Comparison of ENCODE assay signal across 8 cellular contexts in the genomic region with DNA sequence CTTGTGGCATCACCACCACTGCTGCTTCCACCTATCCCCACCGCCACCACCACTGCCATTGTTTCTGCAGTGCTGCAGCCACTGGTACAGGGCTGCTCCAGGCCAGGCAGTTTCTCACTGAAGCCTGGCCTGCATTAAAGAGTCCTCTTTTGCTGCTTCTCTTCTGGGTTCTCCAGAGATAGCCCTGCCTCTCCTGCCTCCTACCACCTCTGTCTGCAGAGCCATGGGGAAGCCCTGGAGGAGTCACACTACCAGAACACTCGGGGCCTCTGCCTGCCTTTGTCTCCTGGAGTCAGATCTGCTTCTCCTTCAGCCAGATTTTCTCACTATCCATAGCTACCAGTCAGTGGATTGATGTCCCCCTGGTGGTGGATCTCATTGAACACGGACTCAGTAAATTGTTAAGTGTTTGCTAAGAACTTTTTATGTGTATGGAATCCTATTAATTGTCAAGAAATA. TPM values are rescaled to one million over a fixed set of nuclear protein-coding genes. Genes with fewer than 3 reads are reported as not detected.
DNase-seq lines count a peak whose midpoint lies in the region; TF ChIP-seq lines count a peak whose summit lies in the region.

No MANE protein-coding gene starts in this region.

- intact Hi-C loops in CD14-positive monocyte (cut with micrococcal nuclease), result no loop called here
- intact Hi-C loops in activated CD4-positive, alpha-beta memory T cell treated with anti-CD3 and anti-CD28 coated beads for 36 hours (cut with micrococcal nuclease), result no loop called here

- CTCF ChIA-PET in activated CD4-positive, alpha-beta memory T cell treated with anti-CD3 and anti-CD28 coated beads for 36 hours (lab: Charles Lee), result no interaction called here

- DNase-seq in AG09319 (ENCODE audit: extremely low read depth, low read depth) (peak; percentile 45), HFFc6 (peak; percentile 48), SKM-1 treated with dmso at 0.1 percent for 144 hours (lab: John Stamatoyannopoulos, UW; ENCODE audit: unreplicated experiment) (peak; percentile 29), glutamatergic neuron (no peak), skeletal muscle cell (ENCODE audit: low read depth) (peak; percentile 44), CD14-positive monocyte (ENCODE audit: low spot score) (no peak), NCI-H2227 (lab: John Stamatoyannopoulos, UW; ENCODE audit: unreplicated experiment) (no peak)
- no peak for DNase-seq in activated CD4-positive, alpha-beta memory T cell treated with anti-CD3 and anti-CD28 coated beads for 36 hours

- H3K36me3 Mint-ChIP-seq in HFFc6 (ENCODE audit: low read depth), result peaks cover 68% of the 10 kb centered on the region
- H3K36me3 Mint-ChIP-seq in glutamatergic neuron (ENCODE audit: unreplicated experiment), result no peaks in the 10 kb centered on the region
- H3K36me3 Mint-ChIP-seq in CD14-positive monocyte, result no peaks in the 10 kb centered on the region
- H3K36me3 Mint-ChIP-seq in activated CD4-positive, alpha-beta memory T cell treated with anti-CD3 and anti-CD28 coated beads for 36 hours, result no peaks in the 10 kb centered on the region

- H3K9me3 Mint-ChIP-seq in HFFc6 (no peaks in the 10 kb centered on the region; the same call in 1 of the 2 replicates), glutamatergic neuron (ENCODE audit: unreplicated experiment) (no peaks in the 10 kb centered on the region), CD14-positive monocyte (peaks cover 0 to 8% (median 0%) of the 10 kb centered on the region in 7 donors)
- H3K9me3 Mint-ChIP-seq in activated CD4-positive, alpha-beta memory T cell treated with anti-CD3 and anti-CD28 coated beads for 36 hours, result peaks cover 7% of the 10 kb centered on the region

- H3K4me1 Mint-ChIP-seq in HFFc6 (ENCODE audit: low read depth), result peaks cover 86% of the 10 kb centered on the region
- H3K4me1 Mint-ChIP-seq in glutamatergic neuron (ENCODE audit: low read depth, unreplicated experiment), result no peaks in the 10 kb centered on the region
- H3K4me1 Mint-ChIP-seq in CD14-positive monocyte, result no peaks in the 10 kb centered on the region
- no peaks in the 10 kb centered on the region for H3K4me1 Mint-ChIP-seq in activated CD4-positive, alpha-beta memory T cell treated with anti-CD3 and anti-CD28 coated beads for 36 hours (ENCODE audit: low read depth)

- H3K27ac Mint-ChIP-seq in HFFc6, result peak overlapping the region; percentile 78
- H3K27ac Mint-ChIP-seq in glutamatergic neuron (ENCODE audit: unreplicated experiment), result peak overlapping the region; percentile 4
- no peak overlapping the region for H3K27ac Mint-ChIP-seq in CD14-positive monocyte
- H3K27ac Mint-ChIP-seq in activated CD4-positive, alpha-beta memory T cell treated with anti-CD3 and anti-CD28 coated beads for 36 hours, result no peak overlapping the region

- POLR2A ChIA-PET in activated CD4-positive, alpha-beta memory T cell treated with anti-CD3 and anti-CD28 coated beads for 36 hours (lab: Charles Lee), result no interaction called here

- H3K4me3 Mint-ChIP-seq in HFFc6 (peak overlapping the region; percentile 38), glutamatergic neuron (ENCODE audit: unreplicated experiment) (no peak overlapping the region), CD14-positive monocyte (no peak overlapping the region)
- no peak overlapping the region for H3K4me3 Mint-ChIP-seq in activated CD4-positive, alpha-beta memory T cell treated with anti-CD3 and anti-CD28 coated beads for 36 hours

- no peak overlapping the region for H3K4me3 ChIP-seq in skeletal muscle cell (ENCODE audit: low read depth, low read length)

- H3K27me3 Mint-ChIP-seq in HFFc6 (ENCODE audit: insufficient read depth) (peaks cover 8% of the 10 kb centered on the region), glutamatergic neuron (ENCODE audit: unreplicated experiment) (peaks cover 1% of the 10 kb centered on the region), CD14-positive monocyte (ENCODE audit: low read depth in 3 of 3) (peaks cover 2 to 4% (median 2%) of the 10 kb centered on the region in 3 donors)
- H3K27me3 Mint-ChIP-seq in activated CD4-positive, alpha-beta memory T cell treated with anti-CD3 and anti-CD28 coated beads for 36 hours, result peaks cover 13% of the 10 kb centered on the region

- TF ChIP-seq CTCF in AG09319 (IDR thresholded peaks at IDR 0.05; ENCODE audit: low read depth, low read length) (peak; percentile 66), HFFc6 (IDR thresholded peaks at IDR 0.05) (peak; percentile 80), glutamatergic neuron (IDR thresholded peaks at IDR 0.05; ENCODE audit: partially characterized antibody, unreplicated experiment) (peak; percentile 75), CD14-positive monocyte (IDR thresholded peaks at IDR 0.05) (no peak)

RNA-seq across cellular contexts. Expression of gene DDAH1, which starts 37.7 kb away (rescaled TPM):
- 100 to 1,000 TPM; 235 to 320 (median 277) TPM for total RNA-seq in HFFc6 (2021; fragmentation: NEBNext Ultra II Directional; extraction: Animal tissue kit (Norgen Biotek cat#: 25700))
- total RNA-seq in glutamatergic neuron (ENCODE audit: unreplicated experiment), result 5.4 TPM
- not detected for polyA plus RNA-seq in CD14-positive monocyte
- not detected for total RNA-seq in activated CD4-positive, alpha-beta memory T cell treated with anti-CD3 and anti-CD28 coated beads for 36 hours

Comparison
In these comparisons a context has a peak if more than half of its experiments do, and no peak if none do; other contexts are left out.
1. DNase-seq: peak in AG09319 (single experiment), HFFc6 (single experiment), SKM-1 treated with dmso at 0.1 percent for 144 hours (single experiment) and skeletal muscle cell (single experiment); none in glutamatergic neuron (single experiment), CD14-positive monocyte (single experiment), activated CD4-positive, alpha-beta memory T cell treated with anti-CD3 and anti-CD28 coated beads for 36 hours (single experiment) and NCI-H2227 (single experiment).
2. H3K27ac Mint-ChIP-seq: peak in HFFc6 (single experiment) and glutamatergic neuron (single experiment); none in CD14-positive monocyte (0 of 7) and activated CD4-positive, alpha-beta memory T cell treated with anti-CD3 and anti-CD28 coated beads for 36 hours (single experiment).
3. RNA of gene DDAH1, which starts 37.7 kb away (total RNA-seq): 235 to 320 TPM in HFFc6; 5.4 TPM in glutamatergic neuron (single experiment) and not detected in activated CD4-positive, alpha-beta memory T cell treated with anti-CD3 and anti-CD28 coated beads for 36 hours; every median in the first group is over 10 times any median in the second.